Comparison of ENCODE assay signal across 8 cellular contexts in genomic region chr9:112249277-112249676, GRCh38.
DNase-seq lines count a peak whose midpoint lies in the region; ATAC-seq, FAIRE-seq and TF ChIP-seq lines count a peak whose summit lies in the region.

No MANE protein-coding gene starts in this region.

- no peaks in the 10 kb centered on the region for H3K27me3 Mint-ChIP-seq in WTC11 (ENCODE audit: low read depth)

- peak overlapping the region; percentile 2; the same call in 1 of the 2 replicates for H3K27ac Mint-ChIP-seq in WTC11

- no peak overlapping the region for H3K9ac ChIP-seq in kidney (ENCODE audit: low read length in 2 of 2)

- ATAC-seq in activated CD4-positive, CD25-positive, alpha-beta regulatory T cell treated with anti-CD3 and anti-CD28 coated beads, Interleukin-2, amount 50 U/mL, for 24 hours = peak; percentile 88 to 89
- ATAC-seq in HG02981 (IDR thresholded peaks at IDR 0.05; ENCODE audit: unreplicated experiment) (peak; percentile 81), WTC11 (no peak)

- no peaks in the 10 kb centered on the region for H3K4me1 ChIP-seq in kidney (ENCODE audit: control insufficient read depth in 1 of 2, insufficient read depth in 1 of 2, low read depth in 1 of 2, low read length in 2 of 2)

- CTCF ChIA-PET in WTC11 (lab: Charles Lee) = no interaction called here

- no peak overlapping the region for H3K4me3 ChIP-seq in kidney (ENCODE audit: low read length in 2 of 2)

- no peak overlapping the region for H3K27ac ChIP-seq in kidney (ENCODE audit: low read depth in 2 of 2, low read length in 2 of 2)

- H3K9me3 ChIP-seq in kidney (ENCODE audit: control insufficient read depth in 1 of 2, low read length in 2 of 2) = no peaks in the 10 kb centered on the region

- TF ChIP-seq CTCF in WTC11 (IDR thresholded peaks at IDR 0.05) (no peak), kidney (IDR thresholded peaks at IDR 0.05; ENCODE audit: borderline replicate concordance, extremely low read depth, insufficient read depth) (no peak)

- H3K4me3 Mint-ChIP-seq in WTC11 = no peak overlapping the region

- FAIRE-seq in kidney (lab: Jason Lieb, UNC) = no peak

- peaks cover 11% of the 10 kb centered on the region for H3K36me3 Mint-ChIP-seq in WTC11

- intact Hi-C loops in kidney (cut with DNase I) = no loop called here

- POLR2A ChIA-PET in WTC11 (lab: Charles Lee) = no interaction called here

- H3K4me1 Mint-ChIP-seq in WTC11 = no peaks in the 10 kb centered on the region

- H3K36me3 ChIP-seq in kidney (ENCODE audit: control insufficient read depth in 1 of 2, insufficient read depth in 2 of 2, low read length in 2 of 2) = peaks cover 2 to 7% of the 10 kb centered on the region in 2 donors

- DNase-seq in activated CD4-positive, CD25-positive, alpha-beta regulatory T cell treated with anti-CD3 and anti-CD28 coated beads, Interleukin-2, amount 50 U/mL, for 72 hours = no peak
- DNase-seq in WTC11 (ENCODE audit: low spot score) (no peak), renal cortical epithelial cell (ENCODE audit: low read depth) (peak; percentile 11), kidney (no peak), midbrain (lab: John Stamatoyannopoulos, UW) (no peak), NCI-H2196 (lab: John Stamatoyannopoulos, UW; ENCODE audit: unreplicated experiment) (no peak)

- no peaks in the 10 kb centered on the region for H3K9me3 Mint-ChIP-seq in WTC11

TF ChIP-seq in WTC11, 78 proteins besides CTCF, POLR2A, EP300 and RAD21 (continues in another document):
- TF ChIP-seq ZMAT4 (CRISPR knock-in tag; IDR thresholded peaks at IDR 0.05) = no peak
- no peak for TF ChIP-seq ATF6 (CRISPR knock-in tag; IDR thresholded peaks at IDR 0.05)
- no peak for TF ChIP-seq NFATC4 (CRISPR knock-in tag; IDR thresholded peaks at IDR 0.05)
- TF ChIP-seq ZNF281 (CRISPR knock-in tag; IDR thresholded peaks at IDR 0.05) = no peak
- no peak for TF ChIP-seq FOXP4 (CRISPR knock-in tag; IDR thresholded peaks at IDR 0.05)
- no peak for TF ChIP-seq TCF7 (CRISPR knock-in tag; IDR thresholded peaks at IDR 0.05; ENCODE audit: low read depth)
- no peak for TF ChIP-seq GABPB1 (CRISPR knock-in tag; IDR thresholded peaks at IDR 0.05)
- TF ChIP-seq E2F5 (CRISPR knock-in tag; IDR thresholded peaks at IDR 0.05) = no peak
- no peak for TF ChIP-seq ESRRA (CRISPR knock-in tag; IDR thresholded peaks at IDR 0.05; ENCODE audit: borderline replicate concordance)
- no peak for TF ChIP-seq ARID4B (CRISPR knock-in tag; IDR thresholded peaks at IDR 0.05; ENCODE audit: borderline replicate concordance)
- TF ChIP-seq NR2C2 (CRISPR knock-in tag; IDR thresholded peaks at IDR 0.05) = no peak
- no peak for TF ChIP-seq ZNF219 (CRISPR knock-in tag; IDR thresholded peaks at IDR 0.05; ENCODE audit: borderline replicate concordance)
